11 cellular contexts compared by ENCODE assay signal in the genomic region with DNA sequence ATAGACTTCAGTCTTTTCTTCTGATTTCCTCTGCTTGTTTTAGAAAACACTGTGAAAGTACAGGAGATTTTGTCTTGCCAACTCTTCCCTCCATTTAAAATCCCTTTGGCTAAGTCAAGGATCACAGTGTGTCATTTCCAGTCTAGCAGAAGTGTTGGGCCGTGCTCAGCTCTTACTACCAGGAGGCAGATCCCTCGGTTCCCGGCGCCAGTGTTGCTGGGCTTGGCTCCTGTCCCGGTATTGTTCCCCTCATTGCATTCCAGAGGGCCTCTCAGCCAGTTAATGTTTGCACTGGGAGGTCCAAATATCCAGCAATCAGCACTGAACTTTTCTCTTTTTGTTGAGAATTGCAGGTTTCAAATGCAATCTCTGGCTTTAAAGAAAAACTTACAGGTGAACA.
A peak's percentile ranks its signal among the peaks of the same experiment; 100 is the strongest.
DNase-seq lines count a peak whose midpoint lies in the region; ATAC-seq and TF ChIP-seq lines count a peak whose summit lies in the region.
"Had no signal": no experiment of that assay in that cellular context is flagged by ENCODE, and none has a peak within 500 bp of the region (broad histone marks: within the 10 kb centered on the region; RNA-seq: fewer than 3 reads in every experiment).

No MANE protein-coding gene starts in this region.

- H3K4me1 Mint-ChIP-seq in MCF 10A (ENCODE audit: insufficient read depth, unreplicated experiment) = peaks cover 6% of the 10 kb centered on the region
- H3K4me1 Mint-ChIP-seq: naive B cell had no signal

- H3K4me1 ChIP-seq in mammary epithelial cell (ENCODE audit: insufficient read depth, low read length) = no peaks in the 10 kb centered on the region
- H3K4me1 ChIP-seq in HAP-1 = no peaks in the 10 kb centered on the region

- in situ Hi-C loops in mammary epithelial cell (cut with MboI; ENCODE audit: low sequenced_read_pairs in 2 of 2) (no loop called here), HAP-1 (cut with MboI; ENCODE audit: low sequenced_read_pairs) (no loop called here)

- CTCF ChIA-PET in MCF 10A (lab: Yijun Ruan, JAX) (no interaction called here), mammary epithelial cell (lab: Charles Lee; ENCODE audit: low non-redundant PET) (no interaction called here)

- H3K4me3 ChIP-seq in mammary epithelial cell (replicated peaks in 1 of 3; ENCODE audit: insufficient read depth in 1 of 3, low read depth in 2 of 3, low read length in 3 of 3) (no peak overlapping the region), HAP-1 (no peak overlapping the region)

- H3K36me3 ChIP-seq in mammary epithelial cell (ENCODE audit: insufficient read depth, low read length) = no peaks in the 10 kb centered on the region
- no peaks in the 10 kb centered on the region for H3K36me3 ChIP-seq in HAP-1 (replicated peaks)

- TF ChIP-seq CTCF in MCF 10A (IDR thresholded peaks at IDR 0.05; ENCODE audit: unreplicated experiment) (no peak), mammary epithelial cell (conservative IDR thresholded peaks at IDR 0.05 in 1 of 2, IDR thresholded peaks at IDR 0.05 in 1 of 2; ENCODE audit: extremely low read depth in 1 of 2, insufficient read depth in 1 of 2, low read depth in 1 of 2, low read length in 2 of 2) (no peak)

- no peak for ATAC-seq in HG03460 (IDR thresholded peaks at IDR 0.05; ENCODE audit: unreplicated experiment)
- ATAC-seq in HG03442 (IDR thresholded peaks at IDR 0.05; ENCODE audit: unreplicated experiment) = no peak
- ATAC-seq: PC-3 had no signal

- intact Hi-C loops in MCF 10A (cut with micrococcal nuclease) (loop anchor here (5.0 kb wide), 1 partner anchor 593 kb away; no protein-coding TSS in a partner anchor), mammary epithelial cell (cut with micrococcal nuclease) (no loop called here), cardiac septum (cut with DNase I) (loop anchor here (5.0 to 10.0 kb wide), 2 partner anchors 223 to 310 kb away; no protein-coding TSS in a partner anchor)

- H3K9ac ChIP-seq in mammary epithelial cell (ENCODE audit: insufficient read depth, low read length) = no peak overlapping the region

- POLR2A ChIA-PET in MCF 10A (lab: Yijun Ruan, JAX) = no interaction called here

- no peak overlapping the region for H3K27ac Mint-ChIP-seq in MCF 10A (ENCODE audit: low read depth, unreplicated experiment)
- H3K27ac Mint-ChIP-seq: naive B cell had no signal

- H3K27ac ChIP-seq in mammary epithelial cell (ENCODE audit: insufficient read depth, low read depth, low read length) = no peak overlapping the region

- H3K27me3 ChIP-seq in mammary epithelial cell (ENCODE audit: insufficient read depth, low read length) = no peaks in the 10 kb centered on the region
- no peaks in the 10 kb centered on the region for H3K27me3 ChIP-seq in HAP-1 (ENCODE audit: low read depth)

- H3K9me3 ChIP-seq in mammary epithelial cell (replicated peaks; ENCODE audit: insufficient read depth, low read length) = peaks cover 30% of the 10 kb centered on the region
- no peaks in the 10 kb centered on the region for H3K9me3 ChIP-seq in HAP-1

- H3K9me3 Mint-ChIP-seq in MCF 10A (ENCODE audit: unreplicated experiment) = no peaks in the 10 kb centered on the region

- no peaks in the 10 kb centered on the region for H3K27me3 Mint-ChIP-seq in MCF 10A (ENCODE audit: insufficient read depth, unreplicated experiment)

- H4K20me1 ChIP-seq in mammary epithelial cell (ENCODE audit: insufficient read depth, low read length) = no peaks in the 10 kb centered on the region

- dilution Hi-C loops in mammary epithelial cell (cut with HindIII; ENCODE audit: low sequenced_read_pairs) = no loop called here

- DNase-seq in MCF 10A (ENCODE audit: unreplicated experiment) (peak; percentile 55), mammary epithelial cell (no peak), cardiac septum (ENCODE audit: low spot score) (peak; percentile 89), nucleus accumbens (lab: John Stamatoyannopoulos, UW) (peak in 51 of 56 donors; percentile 7 to 86 (median 58)), HAP-1 (ENCODE audit: low spot score in 2 of 2) (no peak), NCI-H146 treated with DMSO at 0.1 percent for 48 hours (lab: John Stamatoyannopoulos, UW; ENCODE audit: unreplicated experiment) (no peak)
- DNase-seq: KG1, naive B cell, PC-3 had no signal

- H3K4me3 Mint-ChIP-seq in MCF 10A (ENCODE audit: unreplicated experiment) = no peak overlapping the region
- H3K4me3 Mint-ChIP-seq: naive B cell had no signal

- no peak overlapping the region for H3K4me2 ChIP-seq in mammary epithelial cell (ENCODE audit: insufficient read depth, low read depth, low read length)

- H3K79me2 ChIP-seq in mammary epithelial cell (ENCODE audit: insufficient read depth, low read length) = no peaks in the 10 kb centered on the region

- BruUV-seq in MCF 10A (replicated peaks; lab: Mats Ljungman, UMichigan) (no TSS peak), mammary epithelial cell (replicated peaks; lab: Mats Ljungman, UMichigan) (no TSS peak)

- WGBS in mammary epithelial cell (ENCODE audit: low coverage, missing lambda C conversion rate) = 0% methylated on average over 5 of the region's 5 CpGs

- H2AFZ ChIP-seq in mammary epithelial cell (ENCODE audit: low read depth, low read length) = no peak overlapping the region

- no peaks in the 10 kb centered on the region for H3K36me3 Mint-ChIP-seq in MCF 10A (ENCODE audit: insufficient read depth, unreplicated experiment)
- H3K36me3 Mint-ChIP-seq: naive B cell had no signal

Comparison
In these comparisons a context has a peak if more than half of its experiments do, and no peak if none do; other contexts are left out.
1. DNase-seq: peak in MCF 10A (single experiment), cardiac septum (single experiment) and nucleus accumbens (51 of 56); none in mammary epithelial cell (single experiment), HAP-1 (0 of 2) and NCI-H146 treated with DMSO at 0.1 percent for 48 hours (single experiment).